8 cellular contexts compared by ENCODE assay signal in genomic region chr12:111773801-111774551, GRCh38. TPM values are rescaled to one million over a fixed set of nuclear protein-coding genes. Genes with fewer than 3 reads are reported as not detected.
DNase-seq lines count a peak whose midpoint lies in the region; ATAC-seq and TF ChIP-seq lines count a peak whose summit lies in the region.

No MANE protein-coding gene starts in this region.

- dilution Hi-C loops in mammary epithelial cell (cut with HindIII; ENCODE audit: low sequenced_read_pairs) = no loop called here

- H3K9me3 ChIP-seq in HUES48 (ENCODE audit: control insufficient read depth, insufficient read depth, low read length) (no peaks in the 10 kb centered on the region), mammary epithelial cell (replicated peaks; ENCODE audit: insufficient read depth, low read length) (no peaks in the 10 kb centered on the region), uterus (no peaks in the 10 kb centered on the region)

- H3K27ac ChIP-seq in HUES48 (ENCODE audit: low read depth, low read length) (peak overlapping the region; percentile 19), mammary epithelial cell (ENCODE audit: insufficient read depth, low read depth, low read length) (peak overlapping the region; percentile 4), uterus (peak overlapping the region; percentile 83 to 92)

- in situ Hi-C loops in mammary epithelial cell (cut with MboI; ENCODE audit: low sequenced_read_pairs in 2 of 2) = no loop called here

- no peaks in the 10 kb centered on the region for H3K27me3 ChIP-seq in HUES48 (ENCODE audit: control insufficient read depth, insufficient read depth, low read length)
- no peaks in the 10 kb centered on the region for H3K27me3 ChIP-seq in mammary epithelial cell (ENCODE audit: insufficient read depth, low read length)
- no peaks in the 10 kb centered on the region for H3K27me3 ChIP-seq in uterus

- H3K4me1 ChIP-seq in HUES48 (ENCODE audit: control insufficient read depth, insufficient read depth, low read length) = peaks cover 3% of the 10 kb centered on the region; the same call in 1 of the 2 replicates
- H3K4me1 ChIP-seq in mammary epithelial cell (ENCODE audit: insufficient read depth, low read length) = peaks cover 25% of the 10 kb centered on the region
- H3K4me1 ChIP-seq in uterus = peaks cover 22 to 27% of the 10 kb centered on the region in 2 donors

- H3K9me3 Mint-ChIP-seq in activated naive CD4-positive, alpha-beta T cell treated with anti-CD3 and anti-CD28 coated beads, Interleukin-2, amount 50 U/mL, for 72 hours = no peaks in the 10 kb centered on the region

- CTCF ChIA-PET in mammary epithelial cell (lab: Charles Lee; ENCODE audit: low non-redundant PET) = no interaction called here

- DNase-seq in ELF-1 (ENCODE audit: low read depth, low spot score) (peak; percentile 87), mammary epithelial cell (peak; percentile 90), lung microvascular endothelial cell (ENCODE audit: low read depth in 2 of 2) (peak; percentile 42 to 51), uterus (peak; percentile 87 to 91), DMS153 treated with DMSO at 0.1 percent for 48 hours (lab: John Stamatoyannopoulos, UW; ENCODE audit: unreplicated experiment) (no peak)
- DNase-seq in activated naive CD4-positive, alpha-beta T cell treated with anti-CD3 and anti-CD28 coated beads, Interleukin-2, amount 50 U/mL, for 72 hours (ENCODE audit: low spot score in 2 of 2) = no peak

- no peaks in the 10 kb centered on the region for H3K79me2 ChIP-seq in mammary epithelial cell (ENCODE audit: insufficient read depth, low read length)

- no peaks in the 10 kb centered on the region for H3K36me3 Mint-ChIP-seq in activated naive CD4-positive, alpha-beta T cell treated with anti-CD3 and anti-CD28 coated beads, Interleukin-2, amount 50 U/mL, for 72 hours

- intact Hi-C loops in mammary epithelial cell (cut with micrococcal nuclease) (no loop called here), uterus (cut with DNase I; ENCODE audit: low total_unique reads) (no loop called here)

- H3K4me3 ChIP-seq in HUES48 (ENCODE audit: low read depth, low read length) (no peak overlapping the region), mammary epithelial cell (replicated peaks in 1 of 3; ENCODE audit: insufficient read depth in 1 of 3, low read depth in 2 of 3, low read length in 3 of 3) (peak overlapping the region in 2 of 3 experiments; percentile 1 to 34), uterus (peak overlapping the region; percentile 5 to 12)

- no peak for TF ChIP-seq POLR2A in uterus (IDR thresholded peaks at IDR 0.05)

- peak overlapping the region; percentile 68 for H3K4me2 ChIP-seq in mammary epithelial cell (ENCODE audit: insufficient read depth, low read depth, low read length)

- TF ChIP-seq CTCF in mammary epithelial cell (conservative IDR thresholded peaks at IDR 0.05 in 1 of 2, IDR thresholded peaks at IDR 0.05 in 1 of 2; ENCODE audit: extremely low read depth in 1 of 2, insufficient read depth in 1 of 2, low read depth in 1 of 2, low read length in 2 of 2) (no peak), uterus (IDR thresholded peaks at IDR 0.05) (no peak)

- H4K20me1 ChIP-seq in mammary epithelial cell (ENCODE audit: insufficient read depth, low read length) = no peaks in the 10 kb centered on the region

- WGBS in mammary epithelial cell (ENCODE audit: low coverage, missing lambda C conversion rate) = 3% methylated on average over 16 of the region's 17 CpGs

- no peak overlapping the region for H3K9ac ChIP-seq in HUES48 (ENCODE audit: low read depth, low read length)
- H3K9ac ChIP-seq in mammary epithelial cell (ENCODE audit: insufficient read depth, low read length) = no peak overlapping the region

- no peak for ATAC-seq in HG03097 (IDR thresholded peaks at IDR 0.05; ENCODE audit: low FRiP score, unreplicated experiment)
- no peak for ATAC-seq in activated naive CD4-positive, alpha-beta T cell treated with anti-CD3 and anti-CD28 coated beads, Interleukin-2, amount 50 U/mL, for 72 hours

- H3K36me3 ChIP-seq in HUES48 (ENCODE audit: control insufficient read depth, insufficient read depth, low read length) = 0 out of 2 replicates have a peak, but pooled peaks cover 3% of the 10 kb centered on the region
- no peaks in the 10 kb centered on the region for H3K36me3 ChIP-seq in mammary epithelial cell (ENCODE audit: insufficient read depth, low read length)
- no peaks in the 10 kb centered on the region for H3K36me3 ChIP-seq in uterus

- no TSS peak for BruUV-seq in mammary epithelial cell (replicated peaks; lab: Mats Ljungman, UMichigan)

- no peak overlapping the region for H3K27ac Mint-ChIP-seq in activated naive CD4-positive, alpha-beta T cell treated with anti-CD3 and anti-CD28 coated beads, Interleukin-2, amount 50 U/mL, for 72 hours

- peak overlapping the region; percentile 82 for H2AFZ ChIP-seq in mammary epithelial cell (ENCODE audit: low read depth, low read length)

RNA-seq across cellular contexts. Expression of gene ALDH2, which starts 7.2 kb away (rescaled TPM):
- total RNA-seq in mammary epithelial cell = under 1 TPM in 1 of 2 donors, not detected in 1; 0.38 TPM
- polyA plus RNA-seq in mammary epithelial cell = not detected
- polyA minus RNA-seq in mammary epithelial cell = not detected
- total RNA-seq in lung microvascular endothelial cell = 28.5 and 49.0 TPM in 2 replicates
- 100 to 1,000 TPM in 1 of 4 donors, 10 to 100 TPM in 3; 13.1 to 102 (median 73.5) TPM for total RNA-seq in uterus
- total RNA-seq in activated naive CD4-positive, alpha-beta T cell treated with anti-CD3 and anti-CD28 coated beads, Interleukin-2, amount 50 U/mL, for 72 hours = 1 to 10 TPM; 2.4 to 3.2 TPM

Comparison
In these comparisons a context has a peak if more than half of its experiments do, and no peak if none do; other contexts are left out.
1. DNase-seq: peak in ELF-1 (single experiment), mammary epithelial cell (single experiment), lung microvascular endothelial cell (2 of 2) and uterus (2 of 2); none in activated naive CD4-positive, alpha-beta T cell treated with anti-CD3 and anti-CD28 coated beads, Interleukin-2, amount 50 U/mL, for 72 hours (0 of 2) and DMS153 treated with DMSO at 0.1 percent for 48 hours (single experiment).
2. H3K27ac ChIP-seq: peak in every context shown above with its lines; median percentile 88 in uterus; 19 in HUES48; 4 in mammary epithelial cell.